Comparison of ENCODE assay signal across 22 cellular contexts in genomic region chr6:448296-449056, GRCh38. TPM values are rescaled to one million over a fixed set of nuclear protein-coding genes. Genes with fewer than 3 reads are reported as not detected.
DNase-seq lines count a peak whose midpoint lies in the region; ATAC-seq and TF ChIP-seq lines count a peak whose summit lies in the region.
"Had no signal": no experiment of that assay in that cellular context is flagged by ENCODE, and none has a peak within 500 bp of the region (broad histone marks: within the 10 kb centered on the region; RNA-seq: fewer than 3 reads in every experiment).

No MANE protein-coding gene starts in this region.

- TF ChIP-seq EP300 in sigmoid colon (IDR thresholded peaks at IDR 0.05) = no peak

- DNase-seq in T-helper 1 cell (no peak), islet precursor cell (peak; percentile 26), NCI-H1092 treated with DMSO at 0.1 percent for 48 hours (lab: John Stamatoyannopoulos, UW) (no peak), sigmoid colon (no peak)
- DNase-seq in CD4-positive, CD25-positive, alpha-beta regulatory T cell = no peak
- DNase-seq in activated T-cell treated with anti-CD3 and anti-CD28 coated beads, Interleukin-2, amount 50 U/mL, for 48 hours = peak; percentile 28 to 29
- DNase-seq: dermis blood vessel endothelial cell, heart left ventricle, MV-4-11, NCI-H1930, NCI-H226, SJCRH30, substantia nigra, uterus had no signal

- no peak overlapping the region for H3K27ac ChIP-seq in CD4-positive, CD25-positive, alpha-beta regulatory T cell (ENCODE audit: insufficient read depth, low read length, poor library complexity, severe bottlenecking)
- no peak overlapping the region for H3K27ac ChIP-seq in sigmoid colon
- H3K27ac ChIP-seq: 22Rv1, heart left ventricle, left lung, SJCRH30, uterus had no signal

- peak overlapping the region; percentile 65 for H3K4me3 Mint-ChIP-seq in T-helper 1 cell treated with Interleukin-12 subunit alpha and Interleukin-12 subunit beta and Interleukin-4 antibody, amounts not matched to agents 30 μg/mL and 1 μg/mL, for 36 hours
- H3K4me3 Mint-ChIP-seq in CD4-positive, CD25-positive, alpha-beta regulatory T cell = peak overlapping the region; percentile 84 to 89 (median 86)
- H3K4me3 Mint-ChIP-seq: WTC11 had no signal

- TF ChIP-seq POLR2A in sigmoid colon (IDR thresholded peaks at IDR 0.05) = no peak

- H3K9me3 Mint-ChIP-seq in T-helper 1 cell treated with Interleukin-12 subunit alpha and Interleukin-12 subunit beta and Interleukin-4 antibody, amounts not matched to agents 30 μg/mL and 1 μg/mL, for 36 hours = no peaks in the 10 kb centered on the region
- H3K9me3 Mint-ChIP-seq in CD4-positive, CD25-positive, alpha-beta regulatory T cell = peaks cover 0 to 1% (median 0%) of the 10 kb centered on the region in 7 donors

- H3K4me1 Mint-ChIP-seq in T-helper 1 cell treated with Interleukin-12 subunit alpha and Interleukin-12 subunit beta and Interleukin-4 antibody, amounts not matched to agents 30 μg/mL and 1 μg/mL, for 36 hours (ENCODE audit: low read depth) = peaks cover 49% of the 10 kb centered on the region
- H3K4me1 Mint-ChIP-seq in CD4-positive, CD25-positive, alpha-beta regulatory T cell = peaks cover 15 to 53% (median 31%) of the 10 kb centered on the region in 4 donors
- H3K4me1 Mint-ChIP-seq: WTC11 had no signal

- H3K4me3 ChIP-seq in CD4-positive, CD25-positive, alpha-beta regulatory T cell (ENCODE audit: low read depth, low read length) = peak overlapping the region; percentile 75
- H3K4me3 ChIP-seq in sigmoid colon = no peak overlapping the region
- H3K4me3 ChIP-seq: left lung, SJCRH30, smooth muscle cell, uterus had no signal

- 88 to 90% methylated on average over 19 of the region's 19 CpGs for WGBS in sigmoid colon, 2 donors

- H3K36me3 ChIP-seq in CD4-positive, CD25-positive, alpha-beta regulatory T cell (ENCODE audit: control insufficient read depth, insufficient read depth, low read length) = no peaks in the 10 kb centered on the region
- H3K36me3 ChIP-seq in sigmoid colon = no peaks in the 10 kb centered on the region
- H3K36me3 ChIP-seq: heart left ventricle, left lung, SJCRH30, uterus had no signal

- no peaks in the 10 kb centered on the region for H3K27me3 Mint-ChIP-seq in T-helper 1 cell treated with Interleukin-12 subunit alpha and Interleukin-12 subunit beta and Interleukin-4 antibody, amounts not matched to agents 30 μg/mL and 1 μg/mL, for 36 hours (ENCODE audit: low read depth)
- H3K27me3 Mint-ChIP-seq in CD4-positive, CD25-positive, alpha-beta regulatory T cell = no peaks in the 10 kb centered on the region

- intact Hi-C loops in sigmoid colon (cut with DNase I) = no loop called here

- peak overlapping the region; percentile 87 for H3K27ac Mint-ChIP-seq in T-helper 1 cell treated with Interleukin-12 subunit alpha and Interleukin-12 subunit beta and Interleukin-4 antibody, amounts not matched to agents 30 μg/mL and 1 μg/mL, for 36 hours
- H3K27ac Mint-ChIP-seq in CD4-positive, CD25-positive, alpha-beta regulatory T cell = peak overlapping the region; percentile 18 to 90 (median 78)
- H3K27ac Mint-ChIP-seq: WTC11 had no signal

- peaks cover 40% of the 10 kb centered on the region for H3K4me1 ChIP-seq in CD4-positive, CD25-positive, alpha-beta regulatory T cell (ENCODE audit: control insufficient read depth, insufficient read depth, low read length, poor library complexity, severe bottlenecking)
- H3K4me1 ChIP-seq in sigmoid colon = no peaks in the 10 kb centered on the region
- H3K4me1 ChIP-seq: left lung, SJCRH30, uterus had no signal

- H3K36me3 Mint-ChIP-seq in T-helper 1 cell treated with Interleukin-12 subunit alpha and Interleukin-12 subunit beta and Interleukin-4 antibody, amounts not matched to agents 30 μg/mL and 1 μg/mL, for 36 hours (ENCODE audit: low read depth) = no peaks in the 10 kb centered on the region
- H3K36me3 Mint-ChIP-seq in CD4-positive, CD25-positive, alpha-beta regulatory T cell = no peaks in the 10 kb centered on the region

- no peak for TF ChIP-seq CTCF in sigmoid colon (IDR thresholded peaks at IDR 0.05)

- H3K27me3 ChIP-seq in CD4-positive, CD25-positive, alpha-beta regulatory T cell (ENCODE audit: control insufficient read depth, insufficient read depth, low read length) = no peaks in the 10 kb centered on the region
- H3K27me3 ChIP-seq in sigmoid colon = peaks cover 0 to 13% (median 0%) of the 10 kb centered on the region in 3 donors
- H3K27me3 ChIP-seq: SJCRH30, uterus had no signal

- H3K9me3 ChIP-seq in CD4-positive, CD25-positive, alpha-beta regulatory T cell (ENCODE audit: control insufficient read depth in 2 of 2, low read length in 2 of 2) = no peaks in the 10 kb centered on the region
- no peaks in the 10 kb centered on the region for H3K9me3 ChIP-seq in sigmoid colon
- H3K9me3 ChIP-seq: heart left ventricle, left lung, SJCRH30, uterus had no signal

- ATAC-seq in CD4-positive, CD25-positive, alpha-beta regulatory T cell (ENCODE audit: low read depth in 2 of 2) = no peak
- no peak for ATAC-seq in HG02852 (IDR thresholded peaks at IDR 0.05; ENCODE audit: unreplicated experiment)
- ATAC-seq: heart left ventricle, left lung, Panc1, WTC11 had no signal

RNA-seq across cellular contexts. Expression of gene IRF4, which starts 56.9 kb away (rescaled TPM):
- total RNA-seq in CD4-positive, CD25-positive, alpha-beta regulatory T cell = 71.3 TPM
- polyA plus RNA-seq in CD4-positive, CD25-positive, alpha-beta regulatory T cell = 10 to 100 TPM in 3 of 4 donors, 1 to 10 TPM in 1; 9.0 to 14.3 (median 11.2) TPM
- total RNA-seq in sigmoid colon = under 1 TPM; 0.28 to 0.68 (median 0.34) TPM
- 1 to 10 TPM in 1 of 3 donors, under 1 TPM in 2; 0.46 to 9.3 (median 0.60) TPM for polyA plus RNA-seq in sigmoid colon
- total RNA-seq: bronchial epithelial cell, dermis blood vessel endothelial cell, SJCRH30 had no signal
- polyA plus RNA-seq: smooth muscle cell had no signal

Comparison
In these comparisons a context has a peak if more than half of its experiments do, and no peak if none do; other contexts are left out.
1. DNase-seq: peak in activated T-cell treated with anti-CD3 and anti-CD28 coated beads, Interleukin-2, amount 50 U/mL, for 48 hours (2 of 2) and islet precursor cell (single experiment); none in T-helper 1 cell (0 of 5), CD4-positive, CD25-positive, alpha-beta regulatory T cell (0 of 3), NCI-H1092 treated with DMSO at 0.1 percent for 48 hours (single experiment) and sigmoid colon (single experiment).
2. RNA of gene IRF4, which starts 56.9 kb away (total RNA-seq): 71.3 TPM in CD4-positive, CD25-positive, alpha-beta regulatory T cell (single experiment); 0.28 to 0.68 TPM in sigmoid colon; every median in the first group is over 10 times any median in the second.